Comparison of ENCODE assay signal across 1 cellular context in the genomic region with DNA sequence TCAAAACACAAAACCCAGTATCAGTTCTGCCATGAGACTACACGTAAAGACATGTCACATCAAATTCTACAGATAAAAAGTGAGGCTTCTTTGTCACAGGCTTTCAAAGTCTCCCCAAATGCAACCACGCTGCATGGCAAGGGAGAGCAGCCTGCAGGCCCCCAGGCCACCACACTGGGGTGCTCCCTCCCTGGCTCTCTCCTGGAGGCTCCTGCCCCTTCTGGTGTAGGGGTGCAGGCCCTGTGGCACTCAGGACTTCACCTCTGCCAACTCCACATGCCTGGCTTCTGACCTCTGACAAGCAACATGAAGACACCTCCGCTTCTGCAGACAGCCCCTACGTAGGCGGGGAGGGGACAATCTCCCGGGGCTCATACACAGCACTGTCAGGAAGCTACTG.
TF ChIP-seq lines count a peak whose summit lies in the region.

No MANE protein-coding gene starts in this region.

TF ChIP-seq in HCT116, 20 proteins besides CTCF, POLR2A, EP300 and RAD21:
- no peak for TF ChIP-seq EZH2 (IDR thresholded peaks at IDR 0.05)
- no peak for TF ChIP-seq SP1 (IDR thresholded peaks at IDR 0.05; ENCODE audit: low read depth)
- no peak for TF ChIP-seq CBX3 (IDR thresholded peaks at IDR 0.05; ENCODE audit: low read depth)
- no peak for TF ChIP-seq POLR2AphosphoS5 (IDR thresholded peaks at IDR 0.05; ENCODE audit: low read depth, low read length)
- TF ChIP-seq FOSL1 (IDR thresholded peaks at IDR 0.05; ENCODE audit: low read depth): no peak
- TF ChIP-seq, protein P1, sequence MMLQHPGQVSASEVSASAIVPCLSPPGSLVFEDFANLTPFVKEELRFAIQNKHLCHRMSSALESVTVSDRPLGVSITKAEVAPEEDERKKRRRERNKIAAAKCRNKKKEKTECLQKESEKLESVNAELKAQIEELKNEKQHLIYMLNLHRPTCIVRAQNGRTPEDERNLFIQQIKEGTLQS (IDR thresholded peaks at IDR 0.05): no peak
- no peak for TF ChIP-seq JUND (IDR thresholded peaks at IDR 0.05)
- TF ChIP-seq, protein P2, sequence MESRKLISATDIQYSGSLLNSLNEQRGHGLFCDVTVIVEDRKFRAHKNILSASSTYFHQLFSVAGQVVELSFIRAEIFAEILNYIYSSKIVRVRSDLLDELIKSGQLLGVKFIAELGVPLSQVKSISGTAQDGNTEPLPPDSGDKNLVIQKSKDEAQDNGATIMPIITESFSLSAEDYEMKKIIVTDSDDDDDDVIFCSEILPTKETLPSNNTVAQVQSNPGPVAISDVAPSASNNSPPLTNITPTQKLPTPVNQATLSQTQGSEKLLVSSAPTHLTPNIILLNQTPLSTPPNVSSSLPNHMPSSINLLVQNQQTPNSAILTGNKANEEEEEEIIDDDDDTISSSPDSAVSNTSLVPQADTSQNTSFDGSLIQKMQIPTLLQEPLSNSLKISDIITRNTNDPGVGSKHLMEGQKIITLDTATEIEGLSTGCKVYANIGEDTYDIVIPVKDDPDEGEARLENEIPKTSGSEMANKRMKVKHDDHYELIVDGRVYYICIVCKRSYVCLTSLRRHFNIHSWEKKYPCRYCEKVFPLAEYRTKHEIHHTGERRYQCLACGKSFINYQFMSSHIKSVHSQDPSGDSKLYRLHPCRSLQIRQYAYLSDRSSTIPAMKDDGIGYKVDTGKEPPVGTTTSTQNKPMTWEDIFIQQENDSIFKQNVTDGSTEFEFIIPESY (IDR thresholded peaks at IDR 0.05; ENCODE audit: extremely low read depth, insufficient replicate concordance, low read length): no peak
- no peak for TF ChIP-seq EGR1 (IDR thresholded peaks at IDR 0.05; ENCODE audit: low read depth)
- TF ChIP-seq ZNF274 (IDR thresholded peaks at IDR 0.05; ENCODE audit: low read depth, low read length): no peak
